Comparison of ENCODE assay signal across 8 cellular contexts in genomic region chr6:36196049-36196879, GRCh38. TPM values are rescaled to one million over a fixed set of nuclear protein-coding genes. Genes with fewer than 3 reads are reported as not detected.
DNase-seq lines count a peak whose midpoint lies in the region; ATAC-seq and TF ChIP-seq lines count a peak whose summit lies in the region.

Gene BRPF3 (plus strand): TSS chr6:36196744. CDS start chr6:36200323, 3,579 bp downstream.

- peak within 1 kb of the TSS; percentile 83 for H3K9ac ChIP-seq in muscle layer of colon (ENCODE audit: low read length)

- H3K9me3 Mint-ChIP-seq in CD8-positive, alpha-beta memory T cell = no peaks in the 10 kb centered on the region
- H3K9me3 Mint-ChIP-seq in activated T-cell treated with anti-CD3 and anti-CD28 coated beads, Interleukin-2, amount 50 U/mL, for 24 hours = peaks cover 2% of the 10 kb centered on the region

- H3K36me3 Mint-ChIP-seq in CD8-positive, alpha-beta memory T cell = peaks cover 0 to 19% (median 6%) of the 10 kb centered on the region in 3 donors
- H3K36me3 Mint-ChIP-seq in activated T-cell treated with anti-CD3 and anti-CD28 coated beads, Interleukin-2, amount 50 U/mL, for 24 hours (ENCODE audit: low read depth) = peaks cover 21% of the 10 kb centered on the region

- peak; percentile 78 for TF ChIP-seq CTCF in GM20000 (IDR thresholded peaks at IDR 0.05; ENCODE audit: extremely low read depth, missing control alignments)

- ATAC-seq in esophagus mucosa = peak; percentile 79

- peaks cover 35 to 54% (median 47%) of the 10 kb centered on the region in 3 donors for H3K4me1 Mint-ChIP-seq in CD8-positive, alpha-beta memory T cell
- H3K4me1 Mint-ChIP-seq in activated T-cell treated with anti-CD3 and anti-CD28 coated beads, Interleukin-2, amount 50 U/mL, for 24 hours (ENCODE audit: low read depth) = peaks cover 48% of the 10 kb centered on the region

- peak within 1 kb of the TSS; percentile 89 to 99 (median 94) for H3K27ac Mint-ChIP-seq in CD8-positive, alpha-beta memory T cell
- H3K27ac Mint-ChIP-seq in activated T-cell treated with anti-CD3 and anti-CD28 coated beads, Interleukin-2, amount 50 U/mL, for 24 hours = peak within 1 kb of the TSS; percentile 96

- no peaks in the 10 kb centered on the region for H3K27me3 ChIP-seq in CD8-positive, alpha-beta memory T cell (ENCODE audit: insufficient read depth, low read length, poor library complexity, severe bottlenecking)
- H3K27me3 ChIP-seq in muscle layer of colon (ENCODE audit: control insufficient read depth in 1 of 2, insufficient read depth in 2 of 2, low read length in 2 of 2) = no peaks in the 10 kb centered on the region

- POLR2A ChIA-PET in CD8-positive, alpha-beta memory T cell (lab: Charles Lee) = interaction anchor here (1.0 to 1.8 kb wide), 7 partner anchors 10 to 169 kb away, joined by 3 to 11 read pairs (median 5); partner anchors contain the start of genes MAPK13 and MAPK14

- no peaks in the 10 kb centered on the region for H3K9me3 ChIP-seq in CD8-positive, alpha-beta memory T cell (ENCODE audit: low read length)
- H3K9me3 ChIP-seq in muscle layer of colon (ENCODE audit: low read length) = no peaks in the 10 kb centered on the region

- peak within 1 kb of the TSS; percentile 89 for H3K4me3 ChIP-seq in CD8-positive, alpha-beta memory T cell (ENCODE audit: low read length)
- peak within 1 kb of the TSS; percentile 79 to 88 for H3K4me3 ChIP-seq in muscle layer of colon (ENCODE audit: low read depth in 1 of 2, low read length in 2 of 2)

- no peaks in the 10 kb centered on the region for H3K27me3 Mint-ChIP-seq in CD8-positive, alpha-beta memory T cell
- H3K27me3 Mint-ChIP-seq in activated T-cell treated with anti-CD3 and anti-CD28 coated beads, Interleukin-2, amount 50 U/mL, for 24 hours = no peaks in the 10 kb centered on the region

- CTCF ChIA-PET in CD8-positive, alpha-beta memory T cell (lab: Charles Lee) = interaction anchor here (1.0 to 3.8 kb wide), 3 partner anchors 65 to 101 kb away, joined by 9 to 16 read pairs (median 11); no protein-coding TSS in a partner anchor

- peaks cover 29% of the 10 kb centered on the region for H3K4me1 ChIP-seq in CD8-positive, alpha-beta memory T cell (ENCODE audit: insufficient read depth, low read length)
- peaks cover 17% of the 10 kb centered on the region for H3K4me1 ChIP-seq in muscle layer of colon (ENCODE audit: insufficient read depth, low read length)

- H3K4me3 Mint-ChIP-seq in CD8-positive, alpha-beta memory T cell = peak within 1 kb of the TSS; percentile 90 to 98 (median 93)
- H3K4me3 Mint-ChIP-seq in activated T-cell treated with anti-CD3 and anti-CD28 coated beads, Interleukin-2, amount 50 U/mL, for 24 hours = peak within 1 kb of the TSS; percentile 84

- peak within 1 kb of the TSS; percentile 76 for H3K27ac ChIP-seq in CD8-positive, alpha-beta memory T cell (ENCODE audit: low read depth, low read length)
- peak within 1 kb of the TSS; percentile 77 for H3K27ac ChIP-seq in muscle layer of colon (ENCODE audit: low read depth, low read length)

- H3K36me3 ChIP-seq in CD8-positive, alpha-beta memory T cell (ENCODE audit: insufficient read depth, low read length) = peaks cover 11% of the 10 kb centered on the region
- peaks cover 14% of the 10 kb centered on the region for H3K36me3 ChIP-seq in muscle layer of colon (ENCODE audit: insufficient read depth, low read length)

- peak; percentile 66 to 83 (median 75) for DNase-seq in CD8-positive, alpha-beta memory T cell
- DNase-seq in GM20000 (ENCODE audit: low spot score) (peak; percentile 88), HuH-7 (ENCODE audit: low spot score) (peak; percentile 65), OCI-M2 (lab: John Stamatoyannopoulos, UW; ENCODE audit: unreplicated experiment) (peak; percentile 47)
- peak; percentile 88 for DNase-seq in activated T-cell treated with anti-CD3 and anti-CD28 coated beads, Interleukin-2, amount 50 U/mL, for 24 hours
- peak; percentile 79 for DNase-seq in stimulated activated CD8-positive, alpha-beta memory T cell treated with anti-CD3 and anti-CD28 coated beads, Interleukin-4, amount 100 ng/mL, for 48 hours

RNA-seq across cellular contexts. Expression of gene BRPF3, which starts in this region (rescaled TPM):
- 10 to 100 TPM; 22.4 to 26.4 TPM for total RNA-seq in CD8-positive, alpha-beta memory T cell
- polyA plus RNA-seq in CD8-positive, alpha-beta memory T cell = 8.4 TPM
- 14.5 TPM for total RNA-seq in esophagus mucosa

Comparison
In these comparisons a context has a peak if more than half of its experiments do, and no peak if none do; other contexts are left out.
1. Peak in every context shown above with its lines: DNase-seq, ATAC-seq, H3K4me3 ChIP-seq and H3K27ac ChIP-seq.